2 cellular contexts compared by ENCODE assay signal in the genomic region with DNA sequence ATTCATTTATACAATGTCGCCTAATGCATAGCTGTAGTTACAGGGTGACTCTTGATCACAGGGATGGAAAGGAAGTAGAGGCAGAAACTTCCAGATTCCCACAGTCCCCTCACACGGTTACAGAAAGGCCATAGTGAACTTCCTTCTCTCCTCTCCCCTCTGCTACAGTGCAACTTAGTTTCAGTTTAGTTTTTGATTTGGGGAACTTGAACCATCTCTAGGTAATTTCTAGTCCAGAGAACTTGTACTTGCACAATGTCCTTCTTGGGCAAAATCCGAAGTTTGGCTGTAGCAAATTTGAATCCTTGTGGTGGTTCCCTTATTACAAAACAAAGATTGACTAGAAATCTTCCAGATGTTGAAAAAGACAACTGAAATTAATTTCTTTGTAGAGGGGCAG.
TF ChIP-seq lines count a peak whose summit lies in the region.

No MANE protein-coding gene starts in this region.

TF ChIP-seq in WTC11, 78 proteins besides CTCF, POLR2A, EP300 and RAD21 (continued from another document and continues in another):
- no peak for TF ChIP-seq ATF6 (CRISPR knock-in tag; IDR thresholded peaks at IDR 0.05)
- TF ChIP-seq MYBL2 (CRISPR knock-in tag; IDR thresholded peaks at IDR 0.05) = no peak
- no peak for TF ChIP-seq NFE2L1 (CRISPR knock-in tag; IDR thresholded peaks at IDR 0.05)
- no peak for TF ChIP-seq ERG (CRISPR knock-in tag; IDR thresholded peaks at IDR 0.05)
- TF ChIP-seq SOX15 (CRISPR knock-in tag; IDR thresholded peaks at IDR 0.05) = no peak
- no peak for TF ChIP-seq NFYB (CRISPR knock-in tag; conservative IDR thresholded peaks at IDR 0.05; ENCODE audit: low read depth)
- no peak for TF ChIP-seq AR (CRISPR knock-in tag; IDR thresholded peaks at IDR 0.05)
- no peak for TF ChIP-seq ZSCAN18 (CRISPR knock-in tag; IDR thresholded peaks at IDR 0.05)
- no peak for TF ChIP-seq FOXP1 (CRISPR knock-in tag; IDR thresholded peaks at IDR 0.05; ENCODE audit: borderline replicate concordance)
- TF ChIP-seq ZNF396 (CRISPR knock-in tag; IDR thresholded peaks at IDR 0.05; ENCODE audit: borderline replicate concordance) = no peak
- no peak for TF ChIP-seq ZNF425 (CRISPR knock-in tag; conservative IDR thresholded peaks at IDR 0.05)

TF ChIP-seq in HepG2, 621 proteins besides CTCF, POLR2A, EP300 and RAD21:
- TF ChIP-seq, protein P1, sequence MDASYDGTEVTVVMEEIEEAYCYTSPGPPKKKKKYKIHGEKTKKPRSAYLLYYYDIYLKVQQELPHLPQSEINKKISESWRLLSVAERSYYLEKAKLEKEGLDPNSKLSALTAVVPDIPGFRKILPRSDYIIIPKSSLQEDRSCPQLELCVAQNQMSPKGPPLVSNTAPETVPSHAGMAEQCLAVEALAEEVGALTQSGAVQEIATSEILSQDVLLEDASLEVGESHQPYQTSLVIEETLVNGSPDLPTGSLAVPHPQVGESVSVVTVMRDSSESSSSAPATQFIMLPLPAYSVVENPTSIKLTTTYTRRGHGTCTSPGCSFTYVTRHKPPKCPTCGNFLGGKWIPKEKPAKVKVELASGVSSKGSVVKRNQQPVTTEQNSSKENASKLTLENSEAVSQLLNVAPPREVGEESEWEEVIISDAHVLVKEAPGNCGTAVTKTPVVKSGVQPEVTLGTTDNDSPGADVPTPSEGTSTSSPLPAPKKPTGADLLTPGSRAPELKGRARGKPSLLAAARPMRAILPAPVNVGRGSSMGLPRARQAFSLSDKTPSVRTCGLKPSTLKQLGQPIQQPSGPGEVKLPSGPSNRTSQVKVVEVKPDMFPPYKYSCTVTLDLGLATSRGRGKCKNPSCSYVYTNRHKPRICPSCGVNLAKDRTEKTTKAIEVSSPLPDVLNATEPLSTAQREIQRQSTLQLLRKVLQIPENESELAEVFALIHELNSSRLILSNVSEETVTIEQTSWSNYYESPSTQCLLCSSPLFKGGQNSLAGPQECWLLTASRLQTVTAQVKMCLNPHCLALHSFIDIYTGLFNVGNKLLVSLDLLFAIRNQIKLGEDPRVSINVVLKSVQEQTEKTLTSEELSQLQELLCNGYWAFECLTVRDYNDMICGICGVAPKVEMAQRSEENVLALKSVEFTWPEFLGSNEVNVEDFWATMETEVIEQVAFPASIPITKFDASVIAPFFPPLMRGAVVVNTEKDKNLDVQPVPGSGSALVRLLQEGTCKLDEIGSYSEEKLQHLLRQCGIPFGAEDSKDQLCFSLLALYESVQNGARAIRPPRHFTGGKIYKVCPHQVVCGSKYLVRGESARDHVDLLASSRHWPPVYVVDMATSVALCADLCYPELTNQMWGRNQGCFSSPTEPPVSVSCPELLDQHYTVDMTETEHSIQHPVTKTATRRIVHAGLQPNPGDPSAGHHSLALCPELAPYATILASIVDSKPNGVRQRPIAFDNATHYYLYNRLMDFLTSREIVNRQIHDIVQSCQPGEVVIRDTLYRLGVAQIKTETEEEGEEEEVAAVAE (CRISPR knock-in tag; IDR thresholded peaks at IDR 0.05; ENCODE audit: borderline replicate concordance) = no peak
- TF ChIP-seq E2F5 (CRISPR knock-in tag; conservative IDR thresholded peaks at IDR 0.05) = no peak
- no peak for TF ChIP-seq NFE2L2 (IDR thresholded peaks at IDR 0.05; ENCODE audit: low read length)
- TF ChIP-seq FOSL1 (CRISPR knock-in tag; IDR thresholded peaks at IDR 0.05; ENCODE audit: borderline replicate concordance) = no peak
- TF ChIP-seq SIX4 (CRISPR knock-in tag; IDR thresholded peaks at IDR 0.05) = no peak
- TF ChIP-seq XBP1 (CRISPR knock-in tag; IDR thresholded peaks at IDR 0.05) = no peak
- no peak for TF ChIP-seq ZNF670 (CRISPR knock-in tag; IDR thresholded peaks at IDR 0.05; ENCODE audit: borderline replicate concordance)
- TF ChIP-seq SRSF1 (optimal IDR thresholded peaks at IDR 0.05; ENCODE audit: low read depth, low read length) = no peak
- TF ChIP-seq ZNF879 (CRISPR knock-in tag; IDR thresholded peaks at IDR 0.05) = no peak
- no peak for TF ChIP-seq ZNF543 (CRISPR knock-in tag; IDR thresholded peaks at IDR 0.05)
- TF ChIP-seq REST (IDR thresholded peaks at IDR 0.05; ENCODE audit: borderline replicate concordance in 1 of 2, low read depth in 1 of 2, low read length in 2 of 2) = no peak
